In genomic region chr1:201887116-201887866, GRCh38 we compare ENCODE assay signal across 1 cellular context.
TF ChIP-seq lines count a peak whose summit lies in the region.

No MANE protein-coding gene starts in this region.

TF ChIP-seq in WTC11, 78 proteins besides CTCF, POLR2A, EP300 and RAD21:
- TF ChIP-seq ZNF263 (CRISPR knock-in tag; IDR thresholded peaks at IDR 0.05; ENCODE audit: low read depth) (no peak), SMAD4 (CRISPR knock-in tag; IDR thresholded peaks at IDR 0.05) (no peak)
TF ChIP-seq in WTC11: peak in this region for 0.
